19 cellular contexts compared by ENCODE assay signal in genomic region chr12:15719230-15719629, GRCh38.
DNase-seq lines count a peak whose midpoint lies in the region; ATAC-seq and TF ChIP-seq lines count a peak whose summit lies in the region.
"Had no signal": no experiment of that assay in that cellular context is flagged by ENCODE, and none has a peak within 500 bp of the region (broad histone marks: within the 10 kb centered on the region; RNA-seq: fewer than 3 reads in every experiment).

No MANE protein-coding gene starts in this region.

- peaks cover 4% of the 10 kb centered on the region for H3K36me3 Mint-ChIP-seq in effector memory CD8-positive, alpha-beta T cell (ENCODE audit: insufficient read depth)
- H3K36me3 Mint-ChIP-seq: activated CD8-positive, alpha-beta memory T cell treated with anti-CD3 and anti-CD28 coated beads, Interleukin-2, amount 10 ng/mL, durations not matched to agents 7 days and 5 days; T-cell had no signal

- no peak overlapping the region for H3K4me3 Mint-ChIP-seq in effector memory CD8-positive, alpha-beta T cell
- H3K4me3 Mint-ChIP-seq: activated B cell treated with CpG ODN at 0.5 μM for 24 hours; activated CD8-positive, alpha-beta memory T cell treated with anti-CD3 and anti-CD28 coated beads, Interleukin-2, amount 10 ng/mL, durations not matched to agents 7 days and 5 days; T-cell had no signal

- H3K9me3 Mint-ChIP-seq in effector memory CD8-positive, alpha-beta T cell = peaks cover 0 to 1% of the 10 kb centered on the region in 2 donors
- H3K9me3 Mint-ChIP-seq: activated B cell treated with CpG ODN at 0.5 μM for 24 hours, T-cell had no signal

- H3K27me3 Mint-ChIP-seq in effector memory CD8-positive, alpha-beta T cell = peaks cover 20 to 22% of the 10 kb centered on the region in 2 donors
- H3K27me3 Mint-ChIP-seq: activated B cell treated with CpG ODN at 0.5 μM for 24 hours, progenitor cell of endocrine pancreas, T-cell had no signal

- H3K4me3 ChIP-seq in ascending aorta (peak overlapping the region in 1 of 2 donors; percentile 5), mucosa of descending colon (no peak overlapping the region)
- H3K4me3 ChIP-seq: BLaER1, dorsolateral prefrontal cortex, stomach had no signal

- H3K36me3 ChIP-seq in ascending aorta (no peaks in the 10 kb centered on the region), mucosa of descending colon (ENCODE audit: low read depth) (no peaks in the 10 kb centered on the region)
- H3K36me3 ChIP-seq: BLaER1, stomach had no signal

- intact Hi-C loops in ascending aorta (cut with DNase I) = no loop called here
- intact Hi-C loops in mucosa of descending colon (cut with DNase I, micrococcal nuclease) = no loop called here

- H3K27ac ChIP-seq in ascending aorta = peak overlapping the region; percentile 44 to 60
- H3K27ac ChIP-seq: BLaER1, dorsolateral prefrontal cortex had no signal

- no peak overlapping the region for H3K27ac Mint-ChIP-seq in effector memory CD8-positive, alpha-beta T cell
- H3K27ac Mint-ChIP-seq: activated B cell treated with CpG ODN at 0.5 μM for 24 hours; activated CD8-positive, alpha-beta memory T cell treated with anti-CD3 and anti-CD28 coated beads, Interleukin-2, amount 10 ng/mL, durations not matched to agents 7 days and 5 days; progenitor cell of endocrine pancreas; T-cell had no signal

- DNase-seq in EL = peak; percentile 46
- DNase-seq in NCI-H1417 (lab: John Stamatoyannopoulos, UW) = peak in 2 of 3 experiments; percentile 39 to 90
- no peak for DNase-seq in ascending aorta (ENCODE audit: low spot score in 2 of 2)
- no peak for DNase-seq in mucosa of descending colon
- no peak for DNase-seq in SK-N-DZ (ENCODE audit: low spot score)
- DNase-seq in NCI-H524 treated with DMSO at 0.1 percent for 48 hours (lab: John Stamatoyannopoulos, UW) = no peak
- DNase-seq in effector memory CD8-positive, alpha-beta T cell = no peak
- DNase-seq: activated B cell treated with CpG ODN at 0.5 μM for 24 hours; activated CD8-positive, alpha-beta memory T cell treated with anti-CD3 and anti-CD28 coated beads, Interleukin-2, amount 10 ng/mL, durations not matched to agents 7 days and 5 days; activated gamma-delta T cell; dorsolateral prefrontal cortex; NCI-H510A treated with DMSO at 0.1 percent for 48 hours; stomach; T-cell had no signal

- H3K9me3 ChIP-seq in ascending aorta = no peaks in the 10 kb centered on the region
- no peaks in the 10 kb centered on the region for H3K9me3 ChIP-seq in mucosa of descending colon
- H3K9me3 ChIP-seq: BLaER1, stomach had no signal

- TF ChIP-seq CTCF in ascending aorta (IDR thresholded peaks at IDR 0.05) = no peak
- no peak for TF ChIP-seq CTCF in mucosa of descending colon (IDR thresholded peaks at IDR 0.05)

- no peaks in the 10 kb centered on the region for H3K4me1 Mint-ChIP-seq in effector memory CD8-positive, alpha-beta T cell (ENCODE audit: low read depth in 2 of 2)
- H3K4me1 Mint-ChIP-seq: activated B cell treated with CpG ODN at 0.5 μM for 24 hours; activated CD8-positive, alpha-beta memory T cell treated with anti-CD3 and anti-CD28 coated beads, Interleukin-2, amount 10 ng/mL, durations not matched to agents 7 days and 5 days had no signal

- H3K4me1 ChIP-seq in ascending aorta (peaks cover 0 to 57% of the 10 kb centered on the region in 2 donors), mucosa of descending colon (ENCODE audit: low read depth) (peaks cover 35% of the 10 kb centered on the region)
- H3K4me1 ChIP-seq: BLaER1 had no signal

- no peaks in the 10 kb centered on the region for H3K27me3 ChIP-seq in ascending aorta
- H3K27me3 ChIP-seq: BLaER1, dorsolateral prefrontal cortex, stomach had no signal

- ATAC-seq in mucosa of descending colon = peak; percentile 72
- no peak for ATAC-seq in GM19455 (IDR thresholded peaks at IDR 0.05; ENCODE audit: unreplicated experiment)
- no peak for ATAC-seq in effector memory CD8-positive, alpha-beta T cell (replicated peaks)
- ATAC-seq: activated CD8-positive, alpha-beta memory T cell treated with anti-CD3 and anti-CD28 coated beads, Interleukin-2, amount 10 ng/mL, durations not matched to agents 7 days and 5 days; left lobe of liver; Panc1; T-cell had no signal

Comparison
In these comparisons a context has a peak if more than half of its experiments do, and no peak if none do; other contexts are left out.
1. DNase-seq: peak in EL (single experiment) and NCI-H1417 (2 of 3); none in ascending aorta (0 of 2), mucosa of descending colon (0 of 3), SK-N-DZ (single experiment), NCI-H524 treated with DMSO at 0.1 percent for 48 hours (single experiment) and effector memory CD8-positive, alpha-beta T cell (0 of 3).